In genomic region chr2:239611222-239611795, GRCh38 we compare ENCODE assay signal across 29 cellular contexts.
A peak's percentile ranks its signal among the peaks of the same experiment; 100 is the strongest.
DNase-seq lines count a peak whose midpoint lies in the region; ATAC-seq, FAIRE-seq and TF ChIP-seq lines count a peak whose summit lies in the region.
"Had no signal": no experiment of that assay in that cellular context is flagged by ENCODE, and none has a peak within 500 bp of the region (broad histone marks: within the 10 kb centered on the region; RNA-seq: fewer than 3 reads in every experiment).

No MANE protein-coding gene starts in this region.

- CTCF ChIA-PET in activated CD8-positive, alpha-beta memory T cell treated with anti-CD3 and anti-CD28 coated beads, Interleukin-2, amount 10 ng/mL, durations not matched to agents 7 days and 5 days (lab: Charles Lee), result no interaction called here

- no peak overlapping the region for H3K9ac ChIP-seq in MM.1S (ENCODE audit: low read length)

- H3F3A ChIP-seq in MM.1S (ENCODE audit: insufficient read depth, low read length), result no peaks in the 10 kb centered on the region

- ATAC-seq in activated CD8-positive, alpha-beta memory T cell treated with anti-CD3 and anti-CD28 coated beads, Interleukin-2, amount 10 ng/mL, durations not matched to agents 7 days and 5 days, result no peak
- ATAC-seq: activated CD8-positive, alpha-beta T cell treated with anti-CD3 and anti-CD28 coated beads, Interleukin-2, amount 10 ng/mL, durations not matched to agents 7 days and 5 days; SK-N-SH treated with all-trans-retinoic acid at 6 μM for 48 hours; stimulated activated naive CD8-positive, alpha-beta T cell treated with anti-CD3 and anti-CD28 coated beads, Interleukin-15, amount 100 ng/mL, for 72 hours; T-helper 17 cell had no signal

- H3K4me1 Mint-ChIP-seq in activated CD8-positive, alpha-beta memory T cell treated with anti-CD3 and anti-CD28 coated beads, Interleukin-2, amount 10 ng/mL, durations not matched to agents 7 days and 5 days, result no peaks in the 10 kb centered on the region
- H3K4me1 Mint-ChIP-seq in chondrocyte (ENCODE audit: low read depth), result no peaks in the 10 kb centered on the region
- H3K4me1 Mint-ChIP-seq: IgD-negative memory B cell; stimulated activated naive CD8-positive, alpha-beta T cell treated with anti-CD3 and anti-CD28 coated beads, Interleukin-15, amount 100 ng/mL, for 72 hours had no signal

- no peaks in the 10 kb centered on the region for H3K36me3 ChIP-seq in MM.1S (replicated peaks; ENCODE audit: insufficient read depth, low read length)
- no peaks in the 10 kb centered on the region for H3K36me3 ChIP-seq in small intestine (ENCODE audit: control insufficient read depth in 2 of 2, insufficient read depth in 2 of 2, low read length in 2 of 2)
- no peaks in the 10 kb centered on the region for H3K36me3 ChIP-seq in esophagus squamous epithelium
- H3K36me3 ChIP-seq: brain microvascular endothelial cell, HAP-1, left ventricle myocardium inferior, neutrophil, prostate gland, tibial artery had no signal

- no peaks in the 10 kb centered on the region for H3K9me3 Mint-ChIP-seq in activated CD8-positive, alpha-beta memory T cell treated with anti-CD3 and anti-CD28 coated beads, Interleukin-2, amount 10 ng/mL, durations not matched to agents 7 days and 5 days (ENCODE audit: low read depth)
- peaks cover 7% of the 10 kb centered on the region for H3K9me3 Mint-ChIP-seq in chondrocyte (ENCODE audit: low read depth)

- H3K9me2 ChIP-seq in MM.1S (replicated peaks; ENCODE audit: insufficient read depth, low read length), result no peaks in the 10 kb centered on the region

- no peak overlapping the region for H3K27ac ChIP-seq in MM.1S (ENCODE audit: low read length)
- H3K27ac ChIP-seq in small intestine (ENCODE audit: low read depth in 1 of 2, low read length in 1 of 2), result no peak overlapping the region
- no peak overlapping the region for H3K27ac ChIP-seq in esophagus squamous epithelium
- H3K27ac ChIP-seq: brain microvascular endothelial cell, left ventricle myocardium inferior, neutrophil, prostate gland, tibial artery had no signal

- H3K27me3 Mint-ChIP-seq in activated CD8-positive, alpha-beta memory T cell treated with anti-CD3 and anti-CD28 coated beads, Interleukin-2, amount 10 ng/mL, durations not matched to agents 7 days and 5 days, result peaks cover 7% of the 10 kb centered on the region
- H3K27me3 Mint-ChIP-seq in chondrocyte (ENCODE audit: low read depth), result peaks cover 19% of the 10 kb centered on the region
- H3K27me3 Mint-ChIP-seq: T-helper 17 cell had no signal

- DNase-seq in activated CD8-positive, alpha-beta memory T cell treated with anti-CD3 and anti-CD28 coated beads, Interleukin-2, amount 10 ng/mL, durations not matched to agents 7 days and 5 days, result peak; percentile 23
- DNase-seq in activated CD8-positive, alpha-beta memory T cell treated with anti-CD3 and anti-CD28 coated beads for 24 hours, result no peak
- peak; percentile 50 for DNase-seq in MM.1S
- peak; percentile 58 for DNase-seq in chondrocyte (ENCODE audit: low spot score)
- DNase-seq in small intestine, result peak; percentile 44
- DNase-seq in NCI-H226, result no peak
- no peak for DNase-seq in stimulated activated CD4-positive, alpha-beta T cell treated with anti-CD3 and anti-CD28 coated beads, Interleukin-15, amount 100 ng/mL, for 24 hours
- no peak for DNase-seq in esophagus squamous epithelium (lab: John Stamatoyannopoulos, UW)
- DNase-seq: ACHN; activated CD4-positive, alpha-beta T cell treated with anti-CD3 and anti-CD28 coated beads for 1 hour; activated CD8-positive, alpha-beta T cell treated with anti-CD3 and anti-CD28 coated beads, Interleukin-2, amount 10 ng/mL, durations not matched to agents 7 days and 5 days; activated naive CD4-positive, alpha-beta T cell treated with Interleukin-2 at 50 U/mL for 16 hours; amniotic stem cell; brain microvascular endothelial cell; left ventricle myocardium inferior; mesendoderm; NCI-H1092; NCI-H2081 treated with DMSO at 0.1 percent for 48 hours; NCI-H774; stimulated activated naive CD8-positive, alpha-beta T cell treated with anti-CD3 and anti-CD28 coated beads, Interleukin-15, amount 100 ng/mL, for 72 hours; T-helper 17 cell; tibial artery had no signal

- no peaks in the 10 kb centered on the region for H3K36me3 Mint-ChIP-seq in activated CD8-positive, alpha-beta memory T cell treated with anti-CD3 and anti-CD28 coated beads, Interleukin-2, amount 10 ng/mL, durations not matched to agents 7 days and 5 days
- H3K36me3 Mint-ChIP-seq in chondrocyte (ENCODE audit: low read depth), result no peaks in the 10 kb centered on the region
- H3K36me3 Mint-ChIP-seq: IgD-negative memory B cell had no signal

- H3K4me1 ChIP-seq in MM.1S (ENCODE audit: low read length), result 0 out of 2 replicates have a peak, but pooled peaks cover 10% of the 10 kb centered on the region
- H3K4me1 ChIP-seq in small intestine (ENCODE audit: control insufficient read depth in 2 of 2, insufficient read depth in 1 of 2, low read depth in 1 of 2, low read length in 1 of 2), result no peaks in the 10 kb centered on the region
- H3K4me1 ChIP-seq in esophagus squamous epithelium, result no peaks in the 10 kb centered on the region
- H3K4me1 ChIP-seq: HAP-1, left ventricle myocardium inferior, prostate gland, tibial artery had no signal

- H3K4me3 ChIP-seq in MM.1S (ENCODE audit: low read length) (no peak overlapping the region), small intestine (ENCODE audit: low read depth in 1 of 2, low read length in 2 of 2) (no peak overlapping the region), esophagus squamous epithelium (no peak overlapping the region)
- H3K4me3 ChIP-seq: HAP-1, left ventricle myocardium inferior, prostate gland, tibial artery had no signal

- H3K79me2 ChIP-seq in MM.1S (ENCODE audit: low read length), result no peaks in the 10 kb centered on the region

- intact Hi-C loops in esophagus squamous epithelium (cut with DNase I), result no loop called here

- TF ChIP-seq POLR2A in esophagus squamous epithelium (IDR thresholded peaks at IDR 0.05), result no peak

- no peak for TF ChIP-seq CTCF in MM.1S (IDR thresholded peaks at IDR 0.05; ENCODE audit: low read length)
- no peak for TF ChIP-seq CTCF in chondrocyte (IDR thresholded peaks at IDR 0.05)
- no peak for TF ChIP-seq CTCF in esophagus squamous epithelium (IDR thresholded peaks at IDR 0.05)

- H2AFZ ChIP-seq in MM.1S (ENCODE audit: low read length), result no peak overlapping the region; the same call in 1 of the 2 replicates

- no peak overlapping the region for H3K4me2 ChIP-seq in MM.1S (ENCODE audit: low read depth, low read length)

- 44 to 75% (median 57%) methylated on average over 10 of the region's 10 CpGs for WGBS in small intestine, 3 donors
- WGBS in esophagus squamous epithelium, 2 donors, result 82% methylated on average over 5 of the region's 10 CpGs

- H4K20me1 ChIP-seq in MM.1S (ENCODE audit: insufficient read depth, low read length), result no peaks in the 10 kb centered on the region

- H3K27me3 ChIP-seq in MM.1S (replicated peaks; ENCODE audit: insufficient read depth, low read length), result no peaks in the 10 kb centered on the region
- no peaks in the 10 kb centered on the region for H3K27me3 ChIP-seq in small intestine (ENCODE audit: control insufficient read depth in 2 of 2, insufficient read depth in 2 of 2, low read length in 2 of 2)
- H3K27me3 ChIP-seq in esophagus squamous epithelium, result peaks cover 0 to 28% (median 0%) of the 10 kb centered on the region in 4 donors
- H3K27me3 ChIP-seq: brain microvascular endothelial cell, neutrophil had no signal

- no peak for FAIRE-seq in small intestine (lab: Jason Lieb, UNC)
- FAIRE-seq: G401.6, GM19239 had no signal

- no peaks in the 10 kb centered on the region for H3K9me3 ChIP-seq in MM.1S (replicated peaks; ENCODE audit: insufficient read depth, low read length)
- H3K9me3 ChIP-seq in small intestine (ENCODE audit: control insufficient read depth, low read depth), result no peaks in the 10 kb centered on the region
- peaks cover 0 to 3% (median 0%) of the 10 kb centered on the region in 3 donors for H3K9me3 ChIP-seq in esophagus squamous epithelium
- H3K9me3 ChIP-seq: HAP-1, neutrophil, prostate gland had no signal

- H3K27ac Mint-ChIP-seq in activated CD8-positive, alpha-beta memory T cell treated with anti-CD3 and anti-CD28 coated beads, Interleukin-2, amount 10 ng/mL, durations not matched to agents 7 days and 5 days, result no peak overlapping the region
- H3K27ac Mint-ChIP-seq in chondrocyte (ENCODE audit: unreplicated experiment), result no peak overlapping the region
- H3K27ac Mint-ChIP-seq: activated CD8-positive, alpha-beta T cell treated with anti-CD3 and anti-CD28 coated beads, Interleukin-2, amount 10 ng/mL, durations not matched to agents 7 days and 5 days; IgD-negative memory B cell; T-helper 17 cell had no signal

- no peak overlapping the region for H3K4me3 Mint-ChIP-seq in activated CD8-positive, alpha-beta memory T cell treated with anti-CD3 and anti-CD28 coated beads, Interleukin-2, amount 10 ng/mL, durations not matched to agents 7 days and 5 days
- H3K4me3 Mint-ChIP-seq in chondrocyte (ENCODE audit: unreplicated experiment), result no peak overlapping the region
- H3K4me3 Mint-ChIP-seq: activated CD8-positive, alpha-beta T cell treated with anti-CD3 and anti-CD28 coated beads, Interleukin-2, amount 10 ng/mL, durations not matched to agents 7 days and 5 days; IgD-negative memory B cell; stimulated activated naive CD8-positive, alpha-beta T cell treated with anti-CD3 and anti-CD28 coated beads, Interleukin-15, amount 100 ng/mL, for 72 hours; T-helper 17 cell had no signal

Comparison
In these comparisons a context has a peak if more than half of its experiments do, and no peak if none do; other contexts are left out.
1. DNase-seq: peak in activated CD8-positive, alpha-beta memory T cell treated with anti-CD3 and anti-CD28 coated beads, Interleukin-2, amount 10 ng/mL, durations not matched to agents 7 days and 5 days (single experiment), MM.1S (single experiment), chondrocyte (single experiment) and small intestine (single experiment); none in activated CD8-positive, alpha-beta memory T cell treated with anti-CD3 and anti-CD28 coated beads for 24 hours (single experiment), NCI-H226 (single experiment), stimulated activated CD4-positive, alpha-beta T cell treated with anti-CD3 and anti-CD28 coated beads, Interleukin-15, amount 100 ng/mL, for 24 hours (single experiment) and esophagus squamous epithelium (single experiment).